Comparison of ENCODE assay signal across 11 cellular contexts in genomic region chr2:230723363-230723762, GRCh38. TPM values are rescaled to one million over a fixed set of nuclear protein-coding genes. Genes with fewer than 3 reads are reported as not detected.
DNase-seq lines count a peak whose midpoint lies in the region; ATAC-seq and TF ChIP-seq lines count a peak whose summit lies in the region.
"Had no signal": no experiment of that assay in that cellular context is flagged by ENCODE, and none has a peak within 500 bp of the region (broad histone marks: within the 10 kb centered on the region; RNA-seq: fewer than 3 reads in every experiment).

No MANE protein-coding gene starts in this region.

- no peak overlapping the region for H3K4me3 ChIP-seq in fibroblast of pulmonary artery (replicated peaks; ENCODE audit: low read depth, low read length)
- H3K4me3 ChIP-seq in upper lobe of left lung = no peak overlapping the region
- no peak overlapping the region for H3K4me3 ChIP-seq in gastroesophageal sphincter
- H3K4me3 ChIP-seq: hepatocyte, SJCRH30 had no signal

- TF ChIP-seq EP300 in upper lobe of left lung (IDR thresholded peaks at IDR 0.05) (no peak), gastroesophageal sphincter (IDR thresholded peaks at IDR 0.05) (no peak)

- H3K27me3 ChIP-seq in upper lobe of left lung (no peaks in the 10 kb centered on the region), gastroesophageal sphincter (no peaks in the 10 kb centered on the region)
- H3K27me3 ChIP-seq: hepatocyte, SJCRH30 had no signal

- no peaks in the 10 kb centered on the region for H3K9me3 ChIP-seq in upper lobe of left lung
- H3K9me3 ChIP-seq in gastroesophageal sphincter = no peaks in the 10 kb centered on the region
- H3K9me3 ChIP-seq: SJCRH30 had no signal

- WGBS in upper lobe of left lung, 2 donors = 49 to 70% methylated on average over 2 of the region's 2 CpGs
- 29% methylated on average over 1 of the region's 2 CpGs; no CpG with 5 or more reads in 1 of the 2 donors for WGBS in gastroesophageal sphincter (ENCODE audit: low coverage in 1 of 2), 2 donors

- ATAC-seq in upper lobe of left lung (ENCODE audit: low FRiP score in 2 of 2) (no peak), GM19351 (IDR thresholded peaks at IDR 0.05; ENCODE audit: unreplicated experiment) (no peak), gastroesophageal sphincter (no peak)

- no peak for TF ChIP-seq CTCF in fibroblast of pulmonary artery (IDR thresholded peaks at IDR 0.05; ENCODE audit: low read length, missing control alignments)
- TF ChIP-seq CTCF in upper lobe of left lung (IDR thresholded peaks at IDR 0.05) = no peak
- TF ChIP-seq CTCF in gastroesophageal sphincter (IDR thresholded peaks at IDR 0.05) = no peak

- peaks cover 0 to 7% (median 2%) of the 10 kb centered on the region in 4 donors for H3K36me3 ChIP-seq in upper lobe of left lung
- H3K36me3 ChIP-seq in gastroesophageal sphincter = peaks cover 0 to 16% of the 10 kb centered on the region in 2 donors

- H3K4me1 ChIP-seq in upper lobe of left lung = peaks cover 25 to 59% (median 45%) of the 10 kb centered on the region in 4 donors
- H3K4me1 ChIP-seq in gastroesophageal sphincter = peaks cover 7 to 76% (median 13%) of the 10 kb centered on the region in 3 donors

- peak; percentile 5 for DNase-seq in stimulated activated CD8-positive, alpha-beta memory T cell treated with anti-CD3 and anti-CD28 coated beads, Interleukin-12 subunit alpha, Interleukin-12 subunit beta, amount 100 ng/mL, for 1 hour (ENCODE audit: low read depth)
- DNase-seq in stimulated activated CD8-positive, alpha-beta memory T cell treated with anti-CD3 and anti-CD28 coated beads, Interleukin-4, amount 100 ng/mL, for 48 hours = no peak
- peak; percentile 46 for DNase-seq in activated T-cell treated with anti-CD3 and anti-CD28 coated beads, Interleukin-2, amount 50 U/mL, for 1 hour
- DNase-seq in fibroblast of pulmonary artery (ENCODE audit: low read depth) (peak; percentile 45), upper lobe of left lung (no peak), kidney tubule cell (ENCODE audit: low spot score) (no peak)
- DNase-seq: NCI-H2171 treated with DMSO at 0.1 percent for 48 hours, SJCRH30 had no signal

- H3K27ac ChIP-seq in upper lobe of left lung = peak overlapping the region in 3 of 4 donors; percentile 44 to 78 (median 44)
- H3K27ac ChIP-seq in gastroesophageal sphincter = no peak overlapping the region
- H3K27ac ChIP-seq: hepatocyte, SJCRH30 had no signal

- no peak for TF ChIP-seq POLR2A in upper lobe of left lung (IDR thresholded peaks at IDR 0.05)
- no peak for TF ChIP-seq POLR2A in gastroesophageal sphincter (IDR thresholded peaks at IDR 0.05)

RNA-seq across cellular contexts. Expression of gene CAB39, which starts 10.7 kb away (rescaled TPM):
- 100 to 1,000 TPM in 1 of 6 donors, 10 to 100 TPM in 5; 56.5 to 125 (median 76.7) TPM for total RNA-seq in upper lobe of left lung
- total RNA-seq in gastroesophageal sphincter = 100 to 1,000 TPM in 3 of 4 donors, 10 to 100 TPM in 1; 88.5 to 115 (median 108) TPM

Comparison
In these comparisons a context has a peak if more than half of its experiments do, and no peak if none do; other contexts are left out.
1. DNase-seq: peak in stimulated activated CD8-positive, alpha-beta memory T cell treated with anti-CD3 and anti-CD28 coated beads, Interleukin-12 subunit alpha, Interleukin-12 subunit beta, amount 100 ng/mL, for 1 hour (single experiment), activated T-cell treated with anti-CD3 and anti-CD28 coated beads, Interleukin-2, amount 50 U/mL, for 1 hour (single experiment) and fibroblast of pulmonary artery (single experiment); none in stimulated activated CD8-positive, alpha-beta memory T cell treated with anti-CD3 and anti-CD28 coated beads, Interleukin-4, amount 100 ng/mL, for 48 hours (single experiment), upper lobe of left lung (0 of 2) and kidney tubule cell (single experiment).
2. H3K27ac ChIP-seq: peak in upper lobe of left lung (3 of 4); none in gastroesophageal sphincter (0 of 4).